ENCODE assay signal across 22 cellular contexts in genomic region chr3:150870406-150870805, GRCh38. TPM values are rescaled to one million over a fixed set of nuclear protein-coding genes. Genes with fewer than 3 reads are reported as not detected.
DNase-seq lines count a peak whose midpoint lies in the region; FAIRE-seq and TF ChIP-seq lines count a peak whose summit lies in the region.
"Had no signal": no experiment of that assay in that cellular context is flagged by ENCODE, and none has a peak within 500 bp of the region (broad histone marks: within the 10 kb centered on the region; RNA-seq: fewer than 3 reads in every experiment).

No MANE protein-coding gene starts in this region.

- no peaks in the 10 kb centered on the region for H3K36me3 Mint-ChIP-seq in activated naive CD4-positive, alpha-beta T cell treated with anti-CD3 and anti-CD28 coated beads, Interleukin-2, amount 10 ng/mL, durations not matched to agents 7 days and 5 days
- no peaks in the 10 kb centered on the region for H3K36me3 Mint-ChIP-seq in CD4-positive, alpha-beta memory T cell
- H3K36me3 Mint-ChIP-seq: CD8-positive, alpha-beta T cell had no signal

- DNase-seq in DMS53 (lab: John Stamatoyannopoulos, UW) (peak; percentile 4), DMS53 treated with DMSO at 0.1 percent for 48 hours (lab: John Stamatoyannopoulos, UW; ENCODE audit: unreplicated experiment) (no peak), bronchial epithelial cell (ENCODE audit: low read depth) (peak; percentile 87), left kidney (ENCODE audit: low read depth, low spot score) (peak; percentile 18), D721Med (ENCODE audit: insufficient read length, low spot score) (no peak), DMS153 treated with DMSO at 0.1 percent for 48 hours (lab: John Stamatoyannopoulos, UW; ENCODE audit: unreplicated experiment) (no peak)
- DNase-seq in activated naive CD4-positive, alpha-beta T cell treated with anti-CD3 and anti-CD28 coated beads, Interleukin-2, amount 10 ng/mL, durations not matched to agents 7 days and 5 days, result no peak
- no peak for DNase-seq in CD4-positive, alpha-beta memory T cell
- DNase-seq: activated gamma-delta T cell treated with Interleukin-2 at 50 U/mL for 16 hours; CD8-positive, alpha-beta T cell; foreskin melanocyte; GDM1; NCI-H1436 treated with DMSO at 0.1 percent for 48 hours; nephron progenitor cell; stimulated activated CD4-positive, alpha-beta T cell treated with anti-CD3 and anti-CD28 coated beads, Interleukin-1b, Interleukin-23, amount 100 ng/mL, for 48 hours; T1000 had no signal

- CTCF ChIA-PET in activated naive CD4-positive, alpha-beta T cell treated with anti-CD3 and anti-CD28 coated beads, Interleukin-2, amount 10 ng/mL, durations not matched to agents 7 days and 5 days (lab: Charles Lee), result interaction anchor here (1.0 kb wide), 1 partner anchor 83 kb away, joined by 3 read pairs; no protein-coding TSS in a partner anchor
- CTCF ChIA-PET in CD4-positive, alpha-beta memory T cell (lab: Charles Lee; ENCODE audit: partially characterized antibody), result no interaction called here

- peaks cover 2% of the 10 kb centered on the region for H3K4me1 ChIP-seq in CD4-positive, alpha-beta memory T cell (ENCODE audit: insufficient read depth, low read length)
- H3K4me1 ChIP-seq: breast epithelium had no signal

- peaks cover 13% of the 10 kb centered on the region for H3K27me3 Mint-ChIP-seq in activated naive CD4-positive, alpha-beta T cell treated with anti-CD3 and anti-CD28 coated beads, Interleukin-2, amount 10 ng/mL, durations not matched to agents 7 days and 5 days
- peaks cover 5 to 9% of the 10 kb centered on the region in 2 donors for H3K27me3 Mint-ChIP-seq in CD4-positive, alpha-beta memory T cell

- H3K4me3 ChIP-seq in bronchial epithelial cell (ENCODE audit: low read depth, low read length), result no peak overlapping the region
- no peak overlapping the region for H3K4me3 ChIP-seq in CD4-positive, alpha-beta memory T cell (ENCODE audit: low read length in 2 of 2)
- H3K4me3 ChIP-seq: breast epithelium had no signal

- H3K27me3 ChIP-seq in bronchial epithelial cell (ENCODE audit: control insufficient read depth, insufficient read depth, low read length), result no peaks in the 10 kb centered on the region
- H3K27me3 ChIP-seq in CD4-positive, alpha-beta memory T cell (ENCODE audit: insufficient read depth, low read length), result no peaks in the 10 kb centered on the region
- H3K27me3 ChIP-seq: breast epithelium had no signal

- no peak for FAIRE-seq in bronchial epithelial cell (lab: Jason Lieb, UNC)
- FAIRE-seq in D721Med (lab: Jason Lieb, UNC), result no peak

- no peak overlapping the region for H3K4me3 Mint-ChIP-seq in activated naive CD4-positive, alpha-beta T cell treated with anti-CD3 and anti-CD28 coated beads, Interleukin-2, amount 10 ng/mL, durations not matched to agents 7 days and 5 days
- no peak overlapping the region for H3K4me3 Mint-ChIP-seq in CD4-positive, alpha-beta memory T cell
- H3K4me3 Mint-ChIP-seq: CD8-positive, alpha-beta T cell; nephron progenitor cell had no signal

- intact Hi-C loops in CD4-positive, alpha-beta memory T cell (cut with micrococcal nuclease), result no loop called here

- no peaks in the 10 kb centered on the region for H3K9me3 ChIP-seq in CD4-positive, alpha-beta memory T cell (ENCODE audit: control insufficient read depth in 1 of 2, low read length in 2 of 2)
- H3K9me3 ChIP-seq: breast epithelium had no signal

- H3K9me3 Mint-ChIP-seq in activated naive CD4-positive, alpha-beta T cell treated with anti-CD3 and anti-CD28 coated beads, Interleukin-2, amount 10 ng/mL, durations not matched to agents 7 days and 5 days, result no peaks in the 10 kb centered on the region
- H3K9me3 Mint-ChIP-seq in CD4-positive, alpha-beta memory T cell, result no peaks in the 10 kb centered on the region
- H3K9me3 Mint-ChIP-seq: CD8-positive, alpha-beta T cell had no signal

- POLR2A ChIA-PET in CD4-positive, alpha-beta memory T cell (lab: Charles Lee; ENCODE audit: partially characterized antibody), result no interaction called here

- no peaks in the 10 kb centered on the region for H3K36me3 ChIP-seq in bronchial epithelial cell (ENCODE audit: control insufficient read depth, insufficient read depth, low read length)
- H3K36me3 ChIP-seq in CD4-positive, alpha-beta memory T cell (ENCODE audit: insufficient read depth, low read length), result no peaks in the 10 kb centered on the region
- H3K36me3 ChIP-seq: breast epithelium had no signal

- no peak overlapping the region for H3K27ac Mint-ChIP-seq in activated naive CD4-positive, alpha-beta T cell treated with anti-CD3 and anti-CD28 coated beads, Interleukin-2, amount 10 ng/mL, durations not matched to agents 7 days and 5 days
- no peak overlapping the region for H3K27ac Mint-ChIP-seq in CD4-positive, alpha-beta memory T cell
- H3K27ac Mint-ChIP-seq: CD8-positive, alpha-beta T cell; nephron progenitor cell had no signal

- H3K4me1 Mint-ChIP-seq in activated naive CD4-positive, alpha-beta T cell treated with anti-CD3 and anti-CD28 coated beads, Interleukin-2, amount 10 ng/mL, durations not matched to agents 7 days and 5 days, result no peaks in the 10 kb centered on the region
- peaks cover under 1 to 3% (median 1%) of the 10 kb centered on the region in 4 donors for H3K4me1 Mint-ChIP-seq in CD4-positive, alpha-beta memory T cell

- no peak overlapping the region for H3K27ac ChIP-seq in CD4-positive, alpha-beta memory T cell (ENCODE audit: low read depth, low read length)
- H3K27ac ChIP-seq: 22Rv1, breast epithelium, HL-60 had no signal

- no peak for TF ChIP-seq CTCF in bronchial epithelial cell (IDR thresholded peaks at IDR 0.05; ENCODE audit: insufficient read depth, low read length, severe bottlenecking)
- TF ChIP-seq CTCF in D721Med (IDR thresholded peaks at IDR 0.05; ENCODE audit: insufficient read depth, missing control alignments), result no peak

RNA-seq across cellular contexts. Expression of gene MINDY4B, which starts 34.8 kb away (rescaled TPM):
- not detected in 2 replicates for total RNA-seq in bronchial epithelial cell
- total RNA-seq in CD4-positive, alpha-beta memory T cell, result not detected
- not detected for polyA plus RNA-seq in CD4-positive, alpha-beta memory T cell
- total RNA-seq: breast epithelium; CD8-positive, alpha-beta T cell; lung microvascular endothelial cell; pulmonary artery endothelial cell; temporal lobe had no signal

Comparison
In these comparisons a context has a peak if more than half of its experiments do, and no peak if none do; other contexts are left out.
1. DNase-seq: peak in DMS53 (single experiment), bronchial epithelial cell (single experiment) and left kidney (single experiment); none in DMS53 treated with DMSO at 0.1 percent for 48 hours (single experiment), D721Med (single experiment), activated naive CD4-positive, alpha-beta T cell treated with anti-CD3 and anti-CD28 coated beads, Interleukin-2, amount 10 ng/mL, durations not matched to agents 7 days and 5 days (single experiment), CD4-positive, alpha-beta memory T cell (0 of 5) and DMS153 treated with DMSO at 0.1 percent for 48 hours (single experiment).